In the genomic region with DNA sequence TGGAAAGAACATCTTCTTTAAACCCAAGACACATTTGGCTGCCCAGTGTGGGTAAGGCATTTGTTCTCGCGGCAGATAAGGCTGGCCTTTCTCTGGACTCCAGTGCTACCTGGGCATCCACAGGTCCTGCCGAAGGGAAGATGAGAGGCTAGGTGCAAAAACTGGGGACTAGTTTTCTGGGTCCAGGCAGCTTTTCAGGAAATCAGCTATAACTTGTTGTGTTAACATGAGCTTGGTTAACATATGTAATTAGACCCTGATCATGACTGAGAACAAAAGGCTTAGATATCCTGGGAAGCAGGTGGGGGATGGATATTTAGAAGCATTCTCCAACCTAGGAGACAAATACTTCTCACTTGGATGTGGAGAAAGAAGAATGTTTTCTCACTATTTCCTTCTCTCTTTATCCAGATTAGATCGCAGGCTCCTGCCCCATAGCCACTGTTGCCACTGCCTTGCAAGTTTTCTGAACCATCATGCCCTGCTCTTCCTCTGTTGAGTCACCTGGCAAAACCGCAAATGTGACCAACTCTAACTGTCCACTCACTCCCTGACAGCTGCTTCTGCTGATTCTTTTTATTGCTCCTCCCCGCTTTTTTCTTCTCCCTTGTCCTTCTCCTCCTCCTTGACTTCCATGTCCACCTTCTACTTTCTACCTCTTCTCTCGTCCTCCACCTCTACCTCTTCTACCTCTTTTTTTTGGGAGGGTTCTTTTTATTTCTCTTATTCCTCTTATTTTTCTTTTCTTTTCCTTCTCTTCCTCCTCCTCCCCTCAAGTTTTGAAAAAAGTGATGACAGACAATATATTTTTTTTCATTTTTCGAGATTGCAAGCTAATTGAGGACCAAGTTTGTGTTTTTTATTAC, we compare ENCODE assay signal across 1 cellular context.
TF ChIP-seq lines count a peak whose summit lies in the region.

No MANE protein-coding gene starts in this region.

TF ChIP-seq in K562, 482 proteins besides CTCF, POLR2A, EP300 and RAD21 (continued from another document and continues in another):
- TF ChIP-seq ETV6 (IDR thresholded peaks at IDR 0.05; ENCODE audit: borderline replicate concordance in 1 of 2, low read depth in 2 of 2, low read length in 1 of 2) (peak in 1 of 2 experiments; percentile 76; a peak in 2 of 4 replicates), ETV6 (CRISPR knock-in tag; IDR thresholded peaks at IDR 0.05; ENCODE audit: borderline replicate concordance) (no peak), CHD2 (IDR thresholded peaks at IDR 0.05; ENCODE audit: low read depth, low read length) (no peak), POLR2B (IDR thresholded peaks at IDR 0.05; ENCODE audit: low read depth, partially characterized antibody) (peak; percentile 71), ZBED1 (IDR thresholded peaks at IDR 0.05) (no peak), MCM2 (IDR thresholded peaks at IDR 0.05; ENCODE audit: low read depth) (no peak), ZNF589 (CRISPR knock-in tag; IDR thresholded peaks at IDR 0.05; ENCODE audit: low read depth) (peak; percentile 85; the same call in 1 of the 2 replicates), SNIP1 (IDR thresholded peaks at IDR 0.05; ENCODE audit: low read depth) (no peak), DNMT1 (IDR thresholded peaks at IDR 0.05) (no peak), KLF6 (CRISPR knock-in tag; IDR thresholded peaks at IDR 0.05; ENCODE audit: borderline replicate concordance) (no peak), FOXK1 (CRISPR knock-in tag; IDR thresholded peaks at IDR 0.05; ENCODE audit: borderline replicate concordance) (no peak), GTF2F1 (IDR thresholded peaks at IDR 0.05; ENCODE audit: low read depth, low read length) (no peak; the same call in 1 of the 2 replicates), KAT2B (IDR thresholded peaks at IDR 0.05; ENCODE audit: low read depth, low read length) (no peak), CBX2 (IDR thresholded peaks at IDR 0.05; ENCODE audit: insufficient read depth, low read length, poor library complexity, severe bottlenecking) (no peak), ZNF707 (CRISPR knock-in tag; conservative IDR thresholded peaks at IDR 0.05) (no peak), HMG20A (CRISPR knock-in tag; conservative IDR thresholded peaks at IDR 0.05) (no peak), SRSF9 (IDR thresholded peaks at IDR 0.05; ENCODE audit: borderline replicate concordance, low read depth, low read length) (no peak), HNRNPUL1 (IDR thresholded peaks at IDR 0.05; ENCODE audit: low read length) (no peak), PCBP2 (IDR thresholded peaks at IDR 0.05; ENCODE audit: low read depth, low read length, poor library complexity, severe bottlenecking) (no peak), GABPB1 (CRISPR knock-in tag; IDR thresholded peaks at IDR 0.05) (no peak), ZNF347 (CRISPR knock-in tag; IDR thresholded peaks at IDR 0.05; ENCODE audit: low read depth) (no peak), TGIF2 (CRISPR knock-in tag; IDR thresholded peaks at IDR 0.05) (no peak), RUNX1 (IDR thresholded peaks at IDR 0.05; ENCODE audit: low read depth) (peak; percentile 82; the same call in 1 of the 2 replicates), FOXJ2 (tag; IDR thresholded peaks at IDR 0.05) (no peak), GTF2E2 (tag; IDR thresholded peaks at IDR 0.05) (no peak), DMBX1 (CRISPR knock-in tag; IDR thresholded peaks at IDR 0.05; ENCODE audit: borderline replicate concordance) (peak; percentile 82; the same call in 1 of the 2 replicates), HNRNPL (IDR thresholded peaks at IDR 0.05; ENCODE audit: low read depth, low read length) (no peak), ZNF76 (CRISPR knock-in tag; IDR thresholded peaks at IDR 0.05; ENCODE audit: borderline replicate concordance) (no peak), NCOA6 (IDR thresholded peaks at IDR 0.05) (no peak), LEF1 (IDR thresholded peaks at IDR 0.05) (peak; percentile 71; the same call in 1 of the 2 replicates), MCM7 (IDR thresholded peaks at IDR 0.05) (0 out of 4 replicates have a peak, but pooled peaks of 1 of the 2 experiments have one; percentile 17), POLR2AphosphoS2 (IDR thresholded peaks at IDR 0.05; ENCODE audit: low read length) (no peak), HLTF (IDR thresholded peaks at IDR 0.05) (peak; percentile 75; the same call in 1 of the 2 replicates), RBM34 (IDR thresholded peaks at IDR 0.05; ENCODE audit: borderline replicate concordance, insufficient read depth, low read length) (no peak), NR2F6 (CRISPR knock-in tag; IDR thresholded peaks at IDR 0.05) (no peak), SIN3A (IDR thresholded peaks at IDR 0.05; ENCODE audit: borderline replicate concordance in 2 of 2, control insufficient read depth in 1 of 2, low read depth in 2 of 2, low read length in 2 of 2) (0 out of 4 replicates have a peak, but pooled peaks of 1 of the 2 experiments have one; percentile 33), ZNF57 (CRISPR knock-in tag; IDR thresholded peaks at IDR 0.05) (no peak), ZC3H4 (CRISPR knock-in tag; IDR thresholded peaks at IDR 0.05; ENCODE audit: borderline replicate concordance) (no peak), E2F3 (CRISPR knock-in tag; IDR thresholded peaks at IDR 0.05) (no peak), ZNF121 (CRISPR knock-in tag; conservative IDR thresholded peaks at IDR 0.05) (no peak), LCOR (CRISPR knock-in tag; IDR thresholded peaks at IDR 0.05) (no peak), ETV5 (CRISPR knock-in tag; IDR thresholded peaks at IDR 0.05; ENCODE audit: low read depth) (0 out of 2 replicates have a peak, but pooled peaks have one; percentile 30), GTF2A2 (tag; IDR thresholded peaks at IDR 0.05) (no peak), ZNF175 (CRISPR knock-in tag; IDR thresholded peaks at IDR 0.05; ENCODE audit: low read depth) (peak; percentile 80), ZNF431 (CRISPR knock-in tag; IDR thresholded peaks at IDR 0.05) (no peak)
- TF ChIP-seq, protein P1, sequence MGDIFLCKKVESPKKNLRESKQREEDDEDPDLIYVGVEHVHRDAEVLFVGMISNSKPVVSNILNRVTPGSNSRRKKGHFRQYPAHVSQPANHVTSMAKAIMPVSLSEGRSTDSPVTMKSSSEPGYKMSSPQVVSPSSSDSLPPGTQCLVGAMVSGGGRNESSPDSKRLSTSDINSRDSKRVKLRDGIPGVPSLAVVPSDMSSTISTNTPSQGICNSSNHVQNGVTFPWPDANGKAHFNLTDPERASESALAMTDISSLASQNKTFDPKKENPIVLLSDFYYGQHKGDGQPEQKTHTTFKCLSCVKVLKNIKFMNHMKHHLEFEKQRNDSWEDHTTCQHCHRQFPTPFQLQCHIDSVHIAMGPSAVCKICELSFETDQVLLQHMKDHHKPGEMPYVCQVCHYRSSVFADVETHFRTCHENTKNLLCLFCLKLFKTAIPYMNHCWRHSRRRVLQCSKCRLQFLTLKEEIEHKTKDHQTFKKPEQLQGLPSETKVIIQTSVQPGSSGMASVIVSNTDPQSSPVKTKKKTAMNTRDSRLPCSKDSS (IDR thresholded peaks at IDR 0.05; ENCODE audit: low read depth, partially characterized antibody), result no peak
- TF ChIP-seq, protein P2, sequence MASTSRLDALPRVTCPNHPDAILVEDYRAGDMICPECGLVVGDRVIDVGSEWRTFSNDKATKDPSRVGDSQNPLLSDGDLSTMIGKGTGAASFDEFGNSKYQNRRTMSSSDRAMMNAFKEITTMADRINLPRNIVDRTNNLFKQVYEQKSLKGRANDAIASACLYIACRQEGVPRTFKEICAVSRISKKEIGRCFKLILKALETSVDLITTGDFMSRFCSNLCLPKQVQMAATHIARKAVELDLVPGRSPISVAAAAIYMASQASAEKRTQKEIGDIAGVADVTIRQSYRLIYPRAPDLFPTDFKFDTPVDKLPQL (IDR thresholded peaks at IDR 0.05; ENCODE audit: extremely low read depth, insufficient read length), result no peak
- TF ChIP-seq, protein P3, sequence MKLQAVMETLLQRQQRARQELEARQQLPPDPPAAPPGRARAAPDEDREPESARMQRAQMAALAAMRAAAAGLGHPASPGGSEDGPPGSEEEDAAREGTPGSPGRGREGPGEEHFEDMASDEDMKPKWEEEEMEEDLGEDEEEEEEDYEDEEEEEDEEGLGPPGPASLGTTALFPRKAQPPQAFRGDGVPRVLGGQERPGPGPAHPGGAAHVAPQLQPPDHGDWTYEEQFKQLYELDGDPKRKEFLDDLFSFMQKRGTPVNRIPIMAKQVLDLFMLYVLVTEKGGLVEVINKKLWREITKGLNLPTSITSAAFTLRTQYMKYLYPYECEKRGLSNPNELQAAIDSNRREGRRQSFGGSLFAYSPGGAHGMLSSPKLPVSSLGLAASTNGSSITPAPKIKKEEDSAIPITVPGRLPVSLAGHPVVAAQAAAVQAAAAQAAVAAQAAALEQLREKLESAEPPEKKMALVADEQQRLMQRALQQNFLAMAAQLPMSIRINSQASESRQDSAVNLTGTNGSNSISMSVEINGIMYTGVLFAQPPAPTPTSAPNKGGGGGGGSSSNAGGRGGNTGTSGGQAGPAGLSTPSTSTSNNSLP (IDR thresholded peaks at IDR 0.05; ENCODE audit: borderline replicate concordance, low read depth, low read length), result no peak
- TF ChIP-seq, protein P4, sequence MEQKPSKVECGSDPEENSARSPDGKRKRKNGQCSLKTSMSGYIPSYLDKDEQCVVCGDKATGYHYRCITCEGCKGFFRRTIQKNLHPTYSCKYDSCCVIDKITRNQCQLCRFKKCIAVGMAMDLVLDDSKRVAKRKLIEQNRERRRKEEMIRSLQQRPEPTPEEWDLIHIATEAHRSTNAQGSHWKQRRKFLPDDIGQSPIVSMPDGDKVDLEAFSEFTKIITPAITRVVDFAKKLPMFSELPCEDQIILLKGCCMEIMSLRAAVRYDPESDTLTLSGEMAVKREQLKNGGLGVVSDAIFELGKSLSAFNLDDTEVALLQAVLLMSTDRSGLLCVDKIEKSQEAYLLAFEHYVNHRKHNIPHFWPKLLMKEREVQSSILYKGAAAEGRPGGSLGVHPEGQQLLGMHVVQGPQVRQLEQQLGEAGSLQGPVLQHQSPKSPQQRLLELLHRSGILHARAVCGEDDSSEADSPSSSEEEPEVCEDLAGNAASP (IDR thresholded peaks at IDR 0.05), result no peak
- TF ChIP-seq, protein P5, sequence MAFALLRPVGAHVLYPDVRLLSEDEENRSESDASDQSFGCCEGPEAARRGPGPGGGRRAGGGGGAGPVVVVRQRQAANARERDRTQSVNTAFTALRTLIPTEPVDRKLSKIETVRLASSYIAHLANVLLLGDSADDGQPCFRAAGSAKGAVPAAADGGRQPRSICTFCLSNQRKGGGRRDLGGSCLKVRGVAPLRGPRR (CRISPR knock-in tag; IDR thresholded peaks at IDR 0.05), result no peak
- TF ChIP-seq, protein P6, sequence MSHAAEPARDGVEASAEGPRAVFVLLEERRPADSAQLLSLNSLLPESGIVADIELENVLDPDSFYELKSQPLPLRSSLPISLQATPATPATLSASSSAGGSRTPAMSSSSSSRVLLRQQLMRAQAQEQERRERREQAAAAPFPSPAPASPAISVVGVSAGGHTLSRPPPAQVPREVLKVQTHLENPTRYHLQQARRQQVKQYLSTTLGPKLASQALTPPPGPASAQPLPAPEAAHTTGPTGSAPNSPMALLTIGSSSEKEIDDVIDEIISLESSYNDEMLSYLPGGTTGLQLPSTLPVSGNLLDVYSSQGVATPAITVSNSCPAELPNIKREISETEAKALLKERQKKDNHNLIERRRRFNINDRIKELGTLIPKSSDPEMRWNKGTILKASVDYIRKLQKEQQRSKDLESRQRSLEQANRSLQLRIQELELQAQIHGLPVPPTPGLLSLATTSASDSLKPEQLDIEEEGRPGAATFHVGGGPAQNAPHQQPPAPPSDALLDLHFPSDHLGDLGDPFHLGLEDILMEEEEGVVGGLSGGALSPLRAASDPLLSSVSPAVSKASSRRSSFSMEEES (CRISPR knock-in tag; IDR thresholded peaks at IDR 0.05), result no peak
- TF ChIP-seq, protein P7, sequence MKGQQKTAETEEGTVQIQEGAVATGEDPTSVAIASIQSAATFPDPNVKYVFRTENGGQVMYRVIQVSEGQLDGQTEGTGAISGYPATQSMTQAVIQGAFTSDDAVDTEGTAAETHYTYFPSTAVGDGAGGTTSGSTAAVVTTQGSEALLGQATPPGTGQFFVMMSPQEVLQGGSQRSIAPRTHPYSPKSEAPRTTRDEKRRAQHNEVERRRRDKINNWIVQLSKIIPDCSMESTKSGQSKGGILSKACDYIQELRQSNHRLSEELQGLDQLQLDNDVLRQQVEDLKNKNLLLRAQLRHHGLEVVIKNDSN (CRISPR knock-in tag; IDR thresholded peaks at IDR 0.05), result no peak
- TF ChIP-seq, protein P8, sequence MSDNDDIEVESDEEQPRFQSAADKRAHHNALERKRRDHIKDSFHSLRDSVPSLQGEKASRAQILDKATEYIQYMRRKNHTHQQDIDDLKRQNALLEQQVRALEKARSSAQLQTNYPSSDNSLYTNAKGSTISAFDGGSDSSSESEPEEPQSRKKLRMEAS (CRISPR knock-in tag; IDR thresholded peaks at IDR 0.05), result no peak
- TF ChIP-seq, protein P9, sequence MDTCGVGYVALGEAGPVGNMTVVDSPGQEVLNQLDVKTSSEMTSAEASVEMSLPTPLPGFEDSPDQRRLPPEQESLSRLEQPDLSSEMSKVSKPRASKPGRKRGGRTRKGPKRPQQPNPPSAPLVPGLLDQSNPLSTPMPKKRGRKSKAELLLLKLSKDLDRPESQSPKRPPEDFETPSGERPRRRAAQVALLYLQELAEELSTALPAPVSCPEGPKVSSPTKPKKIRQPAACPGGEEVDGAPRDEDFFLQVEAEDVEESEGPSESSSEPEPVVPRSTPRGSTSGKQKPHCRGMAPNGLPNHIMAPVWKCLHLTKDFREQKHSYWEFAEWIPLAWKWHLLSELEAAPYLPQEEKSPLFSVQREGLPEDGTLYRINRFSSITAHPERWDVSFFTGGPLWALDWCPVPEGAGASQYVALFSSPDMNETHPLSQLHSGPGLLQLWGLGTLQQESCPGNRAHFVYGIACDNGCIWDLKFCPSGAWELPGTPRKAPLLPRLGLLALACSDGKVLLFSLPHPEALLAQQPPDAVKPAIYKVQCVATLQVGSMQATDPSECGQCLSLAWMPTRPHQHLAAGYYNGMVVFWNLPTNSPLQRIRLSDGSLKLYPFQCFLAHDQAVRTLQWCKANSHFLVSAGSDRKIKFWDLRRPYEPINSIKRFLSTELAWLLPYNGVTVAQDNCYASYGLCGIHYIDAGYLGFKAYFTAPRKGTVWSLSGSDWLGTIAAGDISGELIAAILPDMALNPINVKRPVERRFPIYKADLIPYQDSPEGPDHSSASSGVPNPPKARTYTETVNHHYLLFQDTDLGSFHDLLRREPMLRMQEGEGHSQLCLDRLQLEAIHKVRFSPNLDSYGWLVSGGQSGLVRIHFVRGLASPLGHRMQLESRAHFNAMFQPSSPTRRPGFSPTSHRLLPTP (IDR thresholded peaks at IDR 0.05; ENCODE audit: borderline replicate concordance, extremely low read depth, insufficient read length), result no peak
- TF ChIP-seq, protein P10, sequence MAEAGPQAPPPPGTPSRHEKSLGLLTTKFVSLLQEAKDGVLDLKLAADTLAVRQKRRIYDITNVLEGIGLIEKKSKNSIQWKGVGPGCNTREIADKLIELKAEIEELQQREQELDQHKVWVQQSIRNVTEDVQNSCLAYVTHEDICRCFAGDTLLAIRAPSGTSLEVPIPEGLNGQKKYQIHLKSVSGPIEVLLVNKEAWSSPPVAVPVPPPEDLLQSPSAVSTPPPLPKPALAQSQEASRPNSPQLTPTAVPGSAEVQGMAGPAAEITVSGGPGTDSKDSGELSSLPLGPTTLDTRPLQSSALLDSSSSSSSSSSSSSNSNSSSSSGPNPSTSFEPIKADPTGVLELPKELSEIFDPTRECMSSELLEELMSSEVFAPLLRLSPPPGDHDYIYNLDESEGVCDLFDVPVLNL (CRISPR knock-in tag; IDR thresholded peaks at IDR 0.05; ENCODE audit: low read depth), result no peak
